Comparison of ENCODE assay signal across 13 cellular contexts in the genomic region with DNA sequence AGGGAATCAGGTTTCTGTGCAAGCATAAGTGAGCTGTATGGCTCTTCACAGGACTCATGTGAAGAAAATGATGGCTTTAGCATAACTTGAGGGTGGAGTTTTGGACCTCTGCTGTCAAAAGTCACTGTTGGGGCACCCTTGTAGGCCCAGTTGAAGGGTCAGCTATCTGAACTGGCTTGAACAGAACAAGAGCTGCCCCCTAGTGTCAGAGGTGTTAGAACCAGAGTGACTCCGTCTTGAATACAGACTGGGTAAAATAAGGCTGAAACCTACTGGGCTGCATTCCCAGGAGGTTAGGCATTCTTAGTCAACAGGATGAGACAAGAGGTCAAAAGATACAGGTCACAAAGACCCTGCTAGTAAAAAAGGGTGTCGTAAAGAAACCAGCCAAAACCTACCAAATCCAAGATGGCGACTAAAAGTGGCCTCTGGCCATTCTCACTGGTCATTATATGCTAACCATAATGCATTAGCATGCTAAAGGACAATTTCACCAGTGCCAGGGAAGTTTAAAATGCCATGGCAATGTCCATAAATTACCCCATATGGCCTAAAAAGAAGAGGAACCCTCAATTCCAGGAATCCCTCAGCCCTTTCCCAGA.
A peak's percentile ranks its signal among the peaks of the same experiment; 100 is the strongest.
DNase-seq lines count a peak whose midpoint lies in the region; TF ChIP-seq lines count a peak whose summit lies in the region.
"Had no signal": no experiment of that assay in that cellular context is flagged by ENCODE, and none has a peak within 500 bp of the region (broad histone marks: within the 10 kb centered on the region; RNA-seq: fewer than 3 reads in every experiment).

No MANE protein-coding gene starts in this region.

- H3K27me3 ChIP-seq in OCI-LY3 (ENCODE audit: low read depth, low read length) (no peaks in the 10 kb centered on the region), thyroid gland (no peaks in the 10 kb centered on the region)

- peaks cover 2% of the 10 kb centered on the region for H3K9me3 Mint-ChIP-seq in activated T-cell treated with anti-CD3 and anti-CD28 coated beads, Interleukin-2, amount 50 U/mL, for 24 hours
- peaks cover 13% of the 10 kb centered on the region for H3K9me3 Mint-ChIP-seq in type B pancreatic cell
- H3K9me3 Mint-ChIP-seq: activated T-cell treated with anti-CD3 and anti-CD28 coated beads, Interleukin-2, amount 50 U/mL, for 4 hours had no signal

- H4K20me1 ChIP-seq in OCI-LY3 (ENCODE audit: insufficient read depth, low read length): no peaks in the 10 kb centered on the region

- no peaks in the 10 kb centered on the region for H3K36me3 Mint-ChIP-seq in activated T-cell treated with anti-CD3 and anti-CD28 coated beads, Interleukin-2, amount 50 U/mL, for 24 hours (ENCODE audit: low read depth)
- no peaks in the 10 kb centered on the region for H3K36me3 Mint-ChIP-seq in type B pancreatic cell
- H3K36me3 Mint-ChIP-seq: T-cell had no signal

- TF ChIP-seq POLR2A in thyroid gland (IDR thresholded peaks at IDR 0.05): no peak

- H2AFZ ChIP-seq in OCI-LY3 (ENCODE audit: low read depth, low read length): no peak overlapping the region
- H2AFZ ChIP-seq: GM23248 had no signal

- intact Hi-C loops in thyroid gland (cut with DNase I): no loop called here

- H3K27ac ChIP-seq in OCI-LY3 (ENCODE audit: low read length) (no peak overlapping the region), thyroid gland (no peak overlapping the region)
- H3K27ac ChIP-seq: GM23248 had no signal

- TF ChIP-seq CTCF in OCI-LY3 (IDR thresholded peaks at IDR 0.05; ENCODE audit: low read depth, low read length) (peak; percentile 53), type B pancreatic cell (conservative IDR thresholded peaks at IDR 0.05) (no peak), thyroid gland (IDR thresholded peaks at IDR 0.05) (no peak)

- H3K4me1 ChIP-seq in OCI-LY3 (ENCODE audit: low read length) (peaks cover 39% of the 10 kb centered on the region), thyroid gland (no peaks in the 10 kb centered on the region)

- H3K36me3 ChIP-seq in OCI-LY3 (replicated peaks; ENCODE audit: low read depth, low read length) (no peaks in the 10 kb centered on the region), thyroid gland (no peaks in the 10 kb centered on the region)

- H3K4me2 ChIP-seq in OCI-LY3 (ENCODE audit: low read length): peak overlapping the region; percentile 27

- H3K9me3 ChIP-seq in OCI-LY3 (ENCODE audit: insufficient read depth, low read length) (no peaks in the 10 kb centered on the region), thyroid gland (no peaks in the 10 kb centered on the region)

- no peak overlapping the region for H3K4me3 ChIP-seq in OCI-LY3 (ENCODE audit: low read length)
- no peak overlapping the region for H3K4me3 ChIP-seq in thyroid gland (replicated peaks in 1 of 3)
- H3K4me3 ChIP-seq: GM23248 had no signal

- no peak for DNase-seq in activated T-cell treated with anti-CD3 and anti-CD28 coated beads, Interleukin-2, amount 50 U/mL, for 24 hours
- DNase-seq in activated T-cell treated with anti-CD3 and anti-CD28 coated beads for 4 hours: no peak
- peak; percentile 19 for DNase-seq in iPS DF 4.7 (ENCODE audit: extremely low read depth, low spot score)
- DNase-seq in type B pancreatic cell (ENCODE audit: extremely low spot score, unreplicated experiment): no peak
- DNase-seq in CD1c-positive myeloid dendritic cell (ENCODE audit: extremely low spot score): no peak
- DNase-seq in GM19240 (ENCODE audit: insufficient read length, low spot score): no peak
- DNase-seq in thyroid gland: no peak
- DNase-seq: activated T-cell treated with anti-CD3 and anti-CD28 coated beads, Interleukin-2, amount 50 U/mL, for 4 hours; DMS153; GM23248; NCI-H2171 treated with DMSO at 0.1 percent for 48 hours; T-cell had no signal

- H3K9ac ChIP-seq in OCI-LY3 (ENCODE audit: low read length): no peak overlapping the region
- H3K9ac ChIP-seq: GM23248 had no signal

- no peaks in the 10 kb centered on the region for H3K79me2 ChIP-seq in OCI-LY3 (ENCODE audit: low read length)

- WGBS in thyroid gland, 2 donors: 72 to 87% methylated on average over 3 of the region's 3 CpGs

- H3K4me3 Mint-ChIP-seq in activated T-cell treated with anti-CD3 and anti-CD28 coated beads, Interleukin-2, amount 50 U/mL, for 24 hours: no peak overlapping the region
- H3K4me3 Mint-ChIP-seq in type B pancreatic cell: no peak overlapping the region
- H3K4me3 Mint-ChIP-seq: activated T-cell treated with anti-CD3 and anti-CD28 coated beads, Interleukin-2, amount 50 U/mL, for 4 hours; T-cell had no signal

- H3K4me1 Mint-ChIP-seq in activated T-cell treated with anti-CD3 and anti-CD28 coated beads, Interleukin-2, amount 50 U/mL, for 24 hours (ENCODE audit: low read depth): no peaks in the 10 kb centered on the region
- H3K4me1 Mint-ChIP-seq in type B pancreatic cell (ENCODE audit: unreplicated experiment): peaks cover 35% of the 10 kb centered on the region
- H3K4me1 Mint-ChIP-seq: T-cell had no signal

- H3K27me3 Mint-ChIP-seq in activated T-cell treated with anti-CD3 and anti-CD28 coated beads, Interleukin-2, amount 50 U/mL, for 24 hours: no peaks in the 10 kb centered on the region
- peaks cover 4% of the 10 kb centered on the region for H3K27me3 Mint-ChIP-seq in type B pancreatic cell

- peak overlapping the region; percentile 68 for H3K27ac Mint-ChIP-seq in activated T-cell treated with anti-CD3 and anti-CD28 coated beads, Interleukin-2, amount 50 U/mL, for 24 hours
- peak overlapping the region; percentile 7 for H3K27ac Mint-ChIP-seq in type B pancreatic cell
- H3K27ac Mint-ChIP-seq: T-cell had no signal
